1 cellular context compared by ENCODE assay signal in the genomic region with DNA sequence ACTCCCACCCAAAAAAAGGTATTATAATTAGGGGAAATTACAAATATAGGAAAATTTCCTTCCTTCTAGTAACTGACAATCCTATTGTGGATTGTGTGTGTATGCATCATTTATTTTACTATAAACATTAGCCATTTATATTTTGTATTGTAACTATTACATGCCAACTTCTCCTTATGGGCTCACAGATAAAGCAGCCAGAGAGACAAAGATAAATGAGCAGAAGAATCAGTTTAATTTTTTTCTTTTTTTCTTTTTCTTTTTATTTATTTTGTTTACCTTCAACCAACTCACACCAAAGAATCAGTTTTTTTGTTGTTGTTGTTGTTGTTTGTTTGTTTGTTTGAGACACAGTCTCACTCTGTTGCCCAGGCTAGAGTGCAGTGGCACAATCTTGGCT.
TF ChIP-seq lines count a peak whose summit lies in the region.

No MANE protein-coding gene starts in this region.

TF ChIP-seq in K562, 482 proteins besides CTCF, POLR2A, EP300 and RAD21 (continued from another document):
- TF ChIP-seq PKNOX1 (IDR thresholded peaks at IDR 0.05) (peak; percentile 60), U2AF1 (optimal IDR thresholded peaks at IDR 0.05; ENCODE audit: low read depth, low read length) (no peak), FOXA3 (CRISPR knock-in tag; conservative IDR thresholded peaks at IDR 0.05 in 1 of 2, IDR thresholded peaks at IDR 0.05 in 1 of 2) (no peak)
- TF ChIP-seq, protein P1, sequence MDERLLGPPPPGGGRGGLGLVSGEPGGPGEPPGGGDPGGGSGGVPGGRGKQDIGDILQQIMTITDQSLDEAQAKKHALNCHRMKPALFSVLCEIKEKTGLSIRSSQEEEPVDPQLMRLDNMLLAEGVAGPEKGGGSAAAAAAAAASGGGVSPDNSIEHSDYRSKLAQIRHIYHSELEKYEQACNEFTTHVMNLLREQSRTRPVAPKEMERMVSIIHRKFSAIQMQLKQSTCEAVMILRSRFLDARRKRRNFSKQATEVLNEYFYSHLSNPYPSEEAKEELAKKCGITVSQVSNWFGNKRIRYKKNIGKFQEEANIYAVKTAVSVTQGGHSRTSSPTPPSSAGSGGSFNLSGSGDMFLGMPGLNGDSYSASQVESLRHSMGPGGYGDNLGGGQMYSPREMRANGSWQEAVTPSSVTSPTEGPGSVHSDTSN (CRISPR knock-in tag; IDR thresholded peaks at IDR 0.05; ENCODE audit: low read depth) = no peak
- TF ChIP-seq, protein P1 (tag; conservative IDR thresholded peaks at IDR 0.05; ENCODE audit: low read depth) = peak; percentile 71
